18 cellular contexts compared by ENCODE assay signal in genomic region chr7:151126500-151127137, GRCh38. TPM values are rescaled to one million over a fixed set of nuclear protein-coding genes. Genes with fewer than 3 reads are reported as not detected.
A peak's percentile ranks its signal among the peaks of the same experiment; 100 is the strongest.
DNase-seq lines count a peak whose midpoint lies in the region; ATAC-seq lines count a peak whose summit lies in the region.
"Had no signal": no experiment of that assay in that cellular context is flagged by ENCODE, and none has a peak within 500 bp of the region (broad histone marks: within the 10 kb centered on the region; RNA-seq: fewer than 3 reads in every experiment).

No MANE protein-coding gene starts in this region.

- peaks cover 20 to 25% of the 10 kb centered on the region in 2 donors for H3K36me3 ChIP-seq in mucosa of rectum (ENCODE audit: control insufficient read depth in 2 of 2, insufficient read depth in 2 of 2, low read length in 2 of 2)

- POLR2A ChIA-PET in activated CD4-positive, alpha-beta T cell treated with anti-CD3 and anti-CD28 coated beads, Interleukin-2, amount 10 ng/mL, durations not matched to agents 7 days and 5 days (lab: Charles Lee): no interaction called here

- H3K9me3 Mint-ChIP-seq in activated CD4-positive, alpha-beta T cell treated with anti-CD3 and anti-CD28 coated beads, Interleukin-2, amount 10 ng/mL, durations not matched to agents 7 days and 5 days: no peaks in the 10 kb centered on the region
- no peaks in the 10 kb centered on the region for H3K9me3 Mint-ChIP-seq in activated T-cell treated with anti-CD3 and anti-CD28 coated beads, Interleukin-2, amount 50 U/mL, for 4 hours
- H3K9me3 Mint-ChIP-seq: activated CD8-positive, alpha-beta T cell treated with anti-CD3 and anti-CD28 coated beads for 36 hours; activated naive CD8-positive, alpha-beta T cell treated with anti-CD3 and anti-CD28 coated beads for 36 hours; brain; dendritic cell treated with granulocyte-macrophage colony-stimulating factor and Interleukin-4, amounts not matched to agents 40 ng/mL and 50 ng/mL, for 4 days had no signal

- peak; percentile 43 for ATAC-seq in esophagus mucosa
- no peak for ATAC-seq in activated T-cell treated with anti-CD3 and anti-CD28 coated beads, Interleukin-2, amount 50 U/mL, for 4 hours
- ATAC-seq: activated CD8-positive, alpha-beta T cell treated with anti-CD3 and anti-CD28 coated beads for 36 hours had no signal

- H3K27me3 ChIP-seq in mucosa of rectum (ENCODE audit: control insufficient read depth in 2 of 2, insufficient read depth in 2 of 2, low read length in 2 of 2): no peaks in the 10 kb centered on the region

- CTCF ChIA-PET in activated CD4-positive, alpha-beta T cell treated with anti-CD3 and anti-CD28 coated beads, Interleukin-2, amount 10 ng/mL, durations not matched to agents 7 days and 5 days (lab: Charles Lee): interaction anchor here (2.1 kb wide), 1 partner anchor 16 kb away, joined by 5 read pairs; no protein-coding TSS in a partner anchor

- H3K4me3 ChIP-seq in mucosa of rectum (ENCODE audit: low read length in 2 of 2): no peak overlapping the region

- H3K9me3 ChIP-seq in mucosa of rectum (ENCODE audit: control insufficient read depth in 2 of 2, low read length in 2 of 2): no peaks in the 10 kb centered on the region
- H3K9me3 ChIP-seq: Caco-2 had no signal

- no peaks in the 10 kb centered on the region for H3K36me3 Mint-ChIP-seq in activated CD4-positive, alpha-beta T cell treated with anti-CD3 and anti-CD28 coated beads, Interleukin-2, amount 10 ng/mL, durations not matched to agents 7 days and 5 days (ENCODE audit: low read depth)
- H3K36me3 Mint-ChIP-seq in activated T-cell treated with anti-CD3 and anti-CD28 coated beads, Interleukin-2, amount 50 U/mL, for 4 hours (ENCODE audit: insufficient read depth): peaks cover under 1% of the 10 kb centered on the region

- H3K27me3 Mint-ChIP-seq in activated CD4-positive, alpha-beta T cell treated with anti-CD3 and anti-CD28 coated beads, Interleukin-2, amount 10 ng/mL, durations not matched to agents 7 days and 5 days: no peaks in the 10 kb centered on the region
- H3K27me3 Mint-ChIP-seq in activated T-cell treated with anti-CD3 and anti-CD28 coated beads, Interleukin-2, amount 50 U/mL, for 4 hours (ENCODE audit: low read depth): no peaks in the 10 kb centered on the region
- H3K27me3 Mint-ChIP-seq: activated CD8-positive, alpha-beta T cell treated with anti-CD3 and anti-CD28 coated beads for 36 hours; activated naive CD8-positive, alpha-beta T cell treated with anti-CD3 and anti-CD28 coated beads for 36 hours; dendritic cell treated with granulocyte-macrophage colony-stimulating factor and Interleukin-4, amounts not matched to agents 40 ng/mL and 50 ng/mL, for 4 days had no signal

- no peak overlapping the region for H3K27ac Mint-ChIP-seq in activated CD4-positive, alpha-beta T cell treated with anti-CD3 and anti-CD28 coated beads, Interleukin-2, amount 10 ng/mL, durations not matched to agents 7 days and 5 days
- H3K27ac Mint-ChIP-seq: activated CD8-positive, alpha-beta T cell treated with anti-CD3 and anti-CD28 coated beads for 36 hours; activated naive CD8-positive, alpha-beta T cell treated with anti-CD3 and anti-CD28 coated beads for 36 hours; dendritic cell treated with granulocyte-macrophage colony-stimulating factor and Interleukin-4, amounts not matched to agents 40 ng/mL and 50 ng/mL, for 4 days had no signal

- H3K4me1 Mint-ChIP-seq in activated CD4-positive, alpha-beta T cell treated with anti-CD3 and anti-CD28 coated beads, Interleukin-2, amount 10 ng/mL, durations not matched to agents 7 days and 5 days: peaks cover 5% of the 10 kb centered on the region
- H3K4me1 Mint-ChIP-seq in activated T-cell treated with anti-CD3 and anti-CD28 coated beads, Interleukin-2, amount 50 U/mL, for 4 hours (ENCODE audit: low read depth): peaks cover 4% of the 10 kb centered on the region
- H3K4me1 Mint-ChIP-seq: activated naive CD8-positive, alpha-beta T cell treated with anti-CD3 and anti-CD28 coated beads for 36 hours had no signal

- H3K4me1 ChIP-seq in mucosa of rectum (ENCODE audit: control insufficient read depth in 2 of 2, insufficient read depth in 2 of 2, low read length in 2 of 2): peaks cover 5 to 14% of the 10 kb centered on the region in 2 donors
- H3K4me1 ChIP-seq: Caco-2, parathyroid adenoma had no signal

- no peak overlapping the region for H3K4me3 Mint-ChIP-seq in activated CD4-positive, alpha-beta T cell treated with anti-CD3 and anti-CD28 coated beads, Interleukin-2, amount 10 ng/mL, durations not matched to agents 7 days and 5 days
- no peak overlapping the region for H3K4me3 Mint-ChIP-seq in activated T-cell treated with anti-CD3 and anti-CD28 coated beads, Interleukin-2, amount 50 U/mL, for 4 hours
- H3K4me3 Mint-ChIP-seq: activated CD8-positive, alpha-beta T cell treated with anti-CD3 and anti-CD28 coated beads for 36 hours; activated naive CD8-positive, alpha-beta T cell treated with anti-CD3 and anti-CD28 coated beads for 36 hours; dendritic cell treated with granulocyte-macrophage colony-stimulating factor and Interleukin-4, amounts not matched to agents 40 ng/mL and 50 ng/mL, for 4 days had no signal

- H3K27ac ChIP-seq in mucosa of rectum (ENCODE audit: low read depth in 2 of 2, low read length in 2 of 2): peak overlapping the region; percentile 63 to 83
- H3K27ac ChIP-seq: parathyroid adenoma had no signal

- DNase-seq in ELF-1 (ENCODE audit: low read depth, low spot score) (peak; percentile 51), NCI-H1105 (lab: John Stamatoyannopoulos, UW) (peak; percentile 65), NCI-H1694 (lab: John Stamatoyannopoulos, UW) (no peak), NCI-H1694 treated with DMSO at 0.1 percent for 48 hours (lab: John Stamatoyannopoulos, UW) (no peak)
- DNase-seq in activated CD4-positive, alpha-beta T cell treated with anti-CD3 and anti-CD28 coated beads, Interleukin-2, amount 10 ng/mL, durations not matched to agents 7 days and 5 days: no peak
- no peak for DNase-seq in activated T-cell treated with anti-CD3 and anti-CD28 coated beads, Interleukin-2, amount 50 U/mL, for 4 hours
- DNase-seq: activated CD8-positive, alpha-beta T cell treated with anti-CD3 and anti-CD28 coated beads for 36 hours; activated naive CD8-positive, alpha-beta T cell treated with anti-CD3 and anti-CD28 coated beads for 36 hours; Caco-2; erythroblast; kidney had no signal

- H3K9ac ChIP-seq in mucosa of rectum (ENCODE audit: low read depth in 1 of 2, low read length in 2 of 2): no peak overlapping the region
- H3K9ac ChIP-seq: parathyroid adenoma had no signal

RNA-seq across cellular contexts. Expression of gene AGAP3, which starts 40.3 kb away (rescaled TPM):
- 76.1 TPM for total RNA-seq in esophagus mucosa
- total RNA-seq in activated CD4-positive, alpha-beta T cell treated with anti-CD3 and anti-CD28 coated beads, Interleukin-2, amount 10 ng/mL, durations not matched to agents 7 days and 5 days: 10 to 100 TPM; 18.1 to 19.7 TPM
- total RNA-seq in activated T-cell treated with anti-CD3 and anti-CD28 coated beads, Interleukin-2, amount 50 U/mL, for 4 hours: 10 to 100 TPM; 29.7 to 46.3 (median 35.1) TPM

RNA-seq across cellular contexts. Expression of gene GBX1, which starts 40.9 kb away (rescaled TPM):
- not detected for total RNA-seq in esophagus mucosa
- total RNA-seq in activated CD4-positive, alpha-beta T cell treated with anti-CD3 and anti-CD28 coated beads, Interleukin-2, amount 10 ng/mL, durations not matched to agents 7 days and 5 days: not detected
- total RNA-seq in activated T-cell treated with anti-CD3 and anti-CD28 coated beads, Interleukin-2, amount 50 U/mL, for 4 hours: not detected
- total RNA-seq: activated CD8-positive, alpha-beta T cell treated with anti-CD3 and anti-CD28 coated beads for 36 hours; activated naive CD8-positive, alpha-beta T cell treated with anti-CD3 and anti-CD28 coated beads for 36 hours; Caco-2; G401; kidney; temporal lobe had no signal

RNA-seq across cellular contexts. Expression of gene TMUB1, which starts 43.3 kb away (rescaled TPM):
- 23.2 TPM for total RNA-seq in esophagus mucosa
- 10 to 100 TPM; 73.7 to 77.1 TPM for total RNA-seq in activated CD4-positive, alpha-beta T cell treated with anti-CD3 and anti-CD28 coated beads, Interleukin-2, amount 10 ng/mL, durations not matched to agents 7 days and 5 days
- 10 to 100 TPM; 70.3 to 85.3 (median 71.8) TPM for total RNA-seq in activated T-cell treated with anti-CD3 and anti-CD28 coated beads, Interleukin-2, amount 50 U/mL, for 4 hours

RNA-seq across cellular contexts. Expression of gene FASTK, which starts 46.0 kb away (rescaled TPM):
- 55.5 TPM for total RNA-seq in esophagus mucosa
- 10 to 100 TPM; 76.4 to 85.9 TPM for total RNA-seq in activated CD4-positive, alpha-beta T cell treated with anti-CD3 and anti-CD28 coated beads, Interleukin-2, amount 10 ng/mL, durations not matched to agents 7 days and 5 days
- total RNA-seq in activated T-cell treated with anti-CD3 and anti-CD28 coated beads, Interleukin-2, amount 50 U/mL, for 4 hours: 100 to 1,000 TPM in 2 of 3 donors, 10 to 100 TPM in 1; 96.5 to 111 (median 104) TPM

Comparison
In these comparisons a context has a peak if more than half of its experiments do, and no peak if none do; other contexts are left out.
1. DNase-seq: peak in ELF-1 (single experiment) and NCI-H1105 (single experiment); none in NCI-H1694 (single experiment), activated CD4-positive, alpha-beta T cell treated with anti-CD3 and anti-CD28 coated beads, Interleukin-2, amount 10 ng/mL, durations not matched to agents 7 days and 5 days (single experiment), activated T-cell treated with anti-CD3 and anti-CD28 coated beads, Interleukin-2, amount 50 U/mL, for 4 hours (single experiment) and NCI-H1694 treated with DMSO at 0.1 percent for 48 hours (single experiment).